In genomic region chr19:6791237-6791636, GRCh38 we compare ENCODE assay signal across 33 cellular contexts. TPM values are rescaled to one million over a fixed set of nuclear protein-coding genes. Genes with fewer than 3 reads are reported as not detected.
A peak's percentile ranks its signal among the peaks of the same experiment; 100 is the strongest.
DNase-seq lines count a peak whose midpoint lies in the region; ATAC-seq and TF ChIP-seq lines count a peak whose summit lies in the region.
"Had no signal": no experiment of that assay in that cellular context is flagged by ENCODE, and none has a peak within 500 bp of the region (broad histone marks: within the 10 kb centered on the region; RNA-seq: fewer than 3 reads in every experiment).

No MANE protein-coding gene starts in this region.

- H3K4me3 Mint-ChIP-seq in activated T-cell treated with anti-CD3 and anti-CD28 coated beads, Interleukin-2, amount 50 U/mL, for 24 hours, result no peak overlapping the region
- no peak overlapping the region for H3K4me3 Mint-ChIP-seq in activated T-cell treated with anti-CD3 and anti-CD28 coated beads, Interleukin-2, amount 50 U/mL, for 4 hours
- H3K4me3 Mint-ChIP-seq in CD8-positive, alpha-beta memory T cell, result peak overlapping the region in 1 of 7 donors; percentile 34
- no peak overlapping the region for H3K4me3 Mint-ChIP-seq in activated CD8-positive, alpha-beta T cell treated with anti-CD3 and anti-CD28 coated beads, Interleukin-2, amount 10 ng/mL, durations not matched to agents 7 days and 5 days
- peak overlapping the region in 7 of 10 donors; percentile 29 to 79 (median 65) for H3K4me3 Mint-ChIP-seq in naive thymus-derived CD8-positive, alpha-beta T cell
- H3K4me3 Mint-ChIP-seq: neural crest cell; T-helper 1 cell treated with Interleukin-12 subunit alpha and Interleukin-12 subunit beta and Interleukin-4 antibody, amounts not matched to agents 30 μg/mL and 1 μg/mL, for 36 hours had no signal

- peaks cover 13% of the 10 kb centered on the region for H3K36me3 ChIP-seq in CD8-positive, alpha-beta memory T cell (ENCODE audit: insufficient read depth, low read length)
- no peaks in the 10 kb centered on the region for H3K36me3 ChIP-seq in suprapubic skin
- H3K36me3 ChIP-seq: lower lobe of right lung, upper lobe of left lung had no signal

- no peaks in the 10 kb centered on the region for H3K9me3 ChIP-seq in CD8-positive, alpha-beta memory T cell (ENCODE audit: low read length)
- peaks cover 4% of the 10 kb centered on the region for H3K9me3 ChIP-seq in suprapubic skin
- H3K9me3 ChIP-seq: lower lobe of right lung had no signal

- DNase-seq in activated T-cell treated with anti-CD3 and anti-CD28 coated beads, Interleukin-2, amount 50 U/mL, for 24 hours, result no peak
- no peak for DNase-seq in activated T-cell treated with anti-CD3 and anti-CD28 coated beads, Interleukin-2, amount 50 U/mL, for 4 hours
- no peak for DNase-seq in CD8-positive, alpha-beta memory T cell
- no peak for DNase-seq in activated CD8-positive, alpha-beta T cell treated with anti-CD3 and anti-CD28 coated beads, Interleukin-2, amount 10 ng/mL, durations not matched to agents 7 days and 5 days
- DNase-seq in naive thymus-derived CD8-positive, alpha-beta T cell, result no peak
- DNase-seq in NCI-H524 (lab: John Stamatoyannopoulos, UW) (no peak), RPMI8226 (no peak), suprapubic skin (ENCODE audit: low spot score in 2 of 2) (no peak)
- DNase-seq: activated CD4-positive, alpha-beta T cell treated with anti-CD3 and anti-CD28 coated beads, Interleukin-2, amount 50 U/mL, for 1 hour; activated effector memory CD4-positive, alpha-beta T cell treated with anti-CD3 and anti-CD28 coated beads, Interleukin-2, amount 50 U/mL, for 16 hours; AML-193; amygdala; COR-L47; cortex of kidney; DMS53; foreskin fibroblast; GDM1; head of caudate nucleus; KBM-7; lower lobe of right lung; NCI-H1436 treated with DMSO at 0.1 percent for 48 hours; NCI-H446 treated with DMSO at 0.1 percent for 48 hours; small intestine; stimulated activated CD4-positive, alpha-beta T cell treated with anti-CD3 and anti-CD28 coated beads, Interleukin-1b, Interleukin-23, amount 100 ng/mL, for 48 hours; stimulated activated CD8-positive, alpha-beta memory T cell treated with anti-CD3 and anti-CD28 coated beads, Interleukin-4, amount 100 ng/mL, for 48 hours; upper lobe of left lung had no signal

- H3K27ac ChIP-seq in CD8-positive, alpha-beta memory T cell (ENCODE audit: low read depth, low read length), result no peak overlapping the region
- H3K27ac ChIP-seq in suprapubic skin, result no peak overlapping the region
- H3K27ac ChIP-seq: A549, lower lobe of right lung, parathyroid adenoma, SK-N-MC, upper lobe of left lung had no signal

- H3K27me3 ChIP-seq in CD8-positive, alpha-beta memory T cell (ENCODE audit: insufficient read depth, low read length, poor library complexity, severe bottlenecking), result no peaks in the 10 kb centered on the region
- H3K27me3 ChIP-seq in suprapubic skin, result no peaks in the 10 kb centered on the region
- H3K27me3 ChIP-seq: upper lobe of left lung had no signal

- H3K4me1 ChIP-seq in CD8-positive, alpha-beta memory T cell (ENCODE audit: insufficient read depth, low read length), result peaks cover 54% of the 10 kb centered on the region
- peaks cover 5% of the 10 kb centered on the region for H3K4me1 ChIP-seq in suprapubic skin
- H3K4me1 ChIP-seq: A549, lower lobe of right lung, parathyroid adenoma, upper lobe of left lung had no signal

- TF ChIP-seq EP300 in suprapubic skin (IDR thresholded peaks at IDR 0.05), result no peak

- H3K27ac Mint-ChIP-seq in activated T-cell treated with anti-CD3 and anti-CD28 coated beads, Interleukin-2, amount 50 U/mL, for 24 hours, result peak overlapping the region; percentile 55
- peak overlapping the region; percentile 15 to 95 (median 86) for H3K27ac Mint-ChIP-seq in CD8-positive, alpha-beta memory T cell
- peak overlapping the region; percentile 5 for H3K27ac Mint-ChIP-seq in activated CD8-positive, alpha-beta T cell treated with anti-CD3 and anti-CD28 coated beads, Interleukin-2, amount 10 ng/mL, durations not matched to agents 7 days and 5 days
- peak overlapping the region; percentile 64 to 91 (median 86) for H3K27ac Mint-ChIP-seq in naive thymus-derived CD8-positive, alpha-beta T cell

- no peak for TF ChIP-seq POLR2A in suprapubic skin (IDR thresholded peaks at IDR 0.05)

- 75% methylated on average over 6 of the region's 6 CpGs for WGBS in suprapubic skin

- peaks cover 66% of the 10 kb centered on the region for H3K4me1 Mint-ChIP-seq in activated T-cell treated with anti-CD3 and anti-CD28 coated beads, Interleukin-2, amount 50 U/mL, for 24 hours (ENCODE audit: low read depth)
- peaks cover 64% of the 10 kb centered on the region for H3K4me1 Mint-ChIP-seq in activated T-cell treated with anti-CD3 and anti-CD28 coated beads, Interleukin-2, amount 50 U/mL, for 4 hours (ENCODE audit: low read depth)
- peaks cover 48 to 77% (median 76%) of the 10 kb centered on the region in 3 donors for H3K4me1 Mint-ChIP-seq in CD8-positive, alpha-beta memory T cell
- H3K4me1 Mint-ChIP-seq in activated CD8-positive, alpha-beta T cell treated with anti-CD3 and anti-CD28 coated beads, Interleukin-2, amount 10 ng/mL, durations not matched to agents 7 days and 5 days (ENCODE audit: low read depth), result peaks cover 61% of the 10 kb centered on the region
- H3K4me1 Mint-ChIP-seq in naive thymus-derived CD8-positive, alpha-beta T cell, result peaks cover 44 to 84% (median 80%) of the 10 kb centered on the region in 4 donors
- H3K4me1 Mint-ChIP-seq: neural crest cell had no signal

- CTCF ChIA-PET in CD8-positive, alpha-beta memory T cell (lab: Charles Lee), result interaction anchor here (1.2 kb wide), 1 partner anchor 17 kb away, joined by 5 read pairs; no protein-coding TSS in a partner anchor
- CTCF ChIA-PET in activated CD8-positive, alpha-beta T cell treated with anti-CD3 and anti-CD28 coated beads, Interleukin-2, amount 10 ng/mL, durations not matched to agents 7 days and 5 days (lab: Charles Lee), result interaction anchor here (1.2 to 1.8 kb wide), 2 partner anchors 10 to 23 kb away, joined by 3 to 6 read pairs; no protein-coding TSS in a partner anchor

- POLR2A ChIA-PET in CD8-positive, alpha-beta memory T cell (lab: Charles Lee), result interaction anchor here (0.6 kb wide), 2 partner anchors 19 to 22 kb away, joined by 5 to 9 read pairs; partner anchors contain the start of gene VAV1
- POLR2A ChIA-PET in activated CD8-positive, alpha-beta T cell treated with anti-CD3 and anti-CD28 coated beads, Interleukin-2, amount 10 ng/mL, durations not matched to agents 7 days and 5 days (lab: Charles Lee), result interaction anchor here (0.6 to 3.7 kb wide), 4 partner anchors 9 to 761 kb away, joined by 3 to 14 read pairs (median 5); partner anchors contain the start of gene VAV1
- POLR2A ChIA-PET in naive thymus-derived CD8-positive, alpha-beta T cell (lab: Charles Lee), result interaction anchor here (0.7 to 4.1 kb wide), 4 partner anchors 10 to 16 kb away, joined by 3 to 24 read pairs (median 4); no protein-coding TSS in a partner anchor

- no peak for TF ChIP-seq CTCF in suprapubic skin (IDR thresholded peaks at IDR 0.05)

- no peak for ATAC-seq in activated T-cell treated with anti-CD3 and anti-CD28 coated beads, Interleukin-2, amount 50 U/mL, for 4 hours
- no peak for ATAC-seq in activated CD8-positive, alpha-beta T cell treated with anti-CD3 and anti-CD28 coated beads, Interleukin-2, amount 10 ng/mL, durations not matched to agents 7 days and 5 days
- no peak for ATAC-seq in naive thymus-derived CD8-positive, alpha-beta T cell
- ATAC-seq: A549, esophagus mucosa, HCT116, lower lobe of right lung had no signal

- no peak overlapping the region for H3K4me3 ChIP-seq in CD8-positive, alpha-beta memory T cell (ENCODE audit: low read length)
- no peak overlapping the region for H3K4me3 ChIP-seq in suprapubic skin
- H3K4me3 ChIP-seq: A549, lower lobe of right lung, upper lobe of left lung had no signal

- H3K9me3 Mint-ChIP-seq in activated T-cell treated with anti-CD3 and anti-CD28 coated beads, Interleukin-2, amount 50 U/mL, for 24 hours, result peaks cover 8% of the 10 kb centered on the region
- peaks cover 4% of the 10 kb centered on the region for H3K9me3 Mint-ChIP-seq in activated T-cell treated with anti-CD3 and anti-CD28 coated beads, Interleukin-2, amount 50 U/mL, for 4 hours
- H3K9me3 Mint-ChIP-seq in CD8-positive, alpha-beta memory T cell, result peaks cover 0 to 2% (median 0%) of the 10 kb centered on the region in 5 donors
- peaks cover 4% of the 10 kb centered on the region for H3K9me3 Mint-ChIP-seq in activated CD8-positive, alpha-beta T cell treated with anti-CD3 and anti-CD28 coated beads, Interleukin-2, amount 10 ng/mL, durations not matched to agents 7 days and 5 days (ENCODE audit: insufficient read depth)
- peaks cover 0 to 7% (median 0%) of the 10 kb centered on the region in 9 donors for H3K9me3 Mint-ChIP-seq in naive thymus-derived CD8-positive, alpha-beta T cell

- no peaks in the 10 kb centered on the region for H3K27me3 Mint-ChIP-seq in activated T-cell treated with anti-CD3 and anti-CD28 coated beads, Interleukin-2, amount 50 U/mL, for 24 hours
- H3K27me3 Mint-ChIP-seq in activated T-cell treated with anti-CD3 and anti-CD28 coated beads, Interleukin-2, amount 50 U/mL, for 4 hours (ENCODE audit: low read depth), result no peaks in the 10 kb centered on the region
- no peaks in the 10 kb centered on the region for H3K27me3 Mint-ChIP-seq in CD8-positive, alpha-beta memory T cell
- H3K27me3 Mint-ChIP-seq in activated CD8-positive, alpha-beta T cell treated with anti-CD3 and anti-CD28 coated beads, Interleukin-2, amount 10 ng/mL, durations not matched to agents 7 days and 5 days (ENCODE audit: low read depth), result no peaks in the 10 kb centered on the region
- H3K27me3 Mint-ChIP-seq in naive thymus-derived CD8-positive, alpha-beta T cell, result no peaks in the 10 kb centered on the region

- H3K36me3 Mint-ChIP-seq in activated T-cell treated with anti-CD3 and anti-CD28 coated beads, Interleukin-2, amount 50 U/mL, for 24 hours (ENCODE audit: low read depth), result peaks cover 69% of the 10 kb centered on the region
- peaks cover 32% of the 10 kb centered on the region for H3K36me3 Mint-ChIP-seq in activated T-cell treated with anti-CD3 and anti-CD28 coated beads, Interleukin-2, amount 50 U/mL, for 4 hours (ENCODE audit: insufficient read depth)
- H3K36me3 Mint-ChIP-seq in CD8-positive, alpha-beta memory T cell, result peaks cover 14 to 59% (median 26%) of the 10 kb centered on the region in 3 donors
- H3K36me3 Mint-ChIP-seq in activated CD8-positive, alpha-beta T cell treated with anti-CD3 and anti-CD28 coated beads, Interleukin-2, amount 10 ng/mL, durations not matched to agents 7 days and 5 days (ENCODE audit: low read depth), result peaks cover 76% of the 10 kb centered on the region
- peaks cover 10 to 55% (median 19%) of the 10 kb centered on the region in 3 donors for H3K36me3 Mint-ChIP-seq in naive thymus-derived CD8-positive, alpha-beta T cell

RNA-seq across cellular contexts. Expression of gene VAV1, which starts 18.7 kb away (rescaled TPM):
- total RNA-seq in activated T-cell treated with anti-CD3 and anti-CD28 coated beads, Interleukin-2, amount 50 U/mL, for 4 hours, result 10 to 100 TPM; 65.7 to 75.6 (median 70.7) TPM
- 10 to 100 TPM; 51.9 to 52.9 TPM for total RNA-seq in CD8-positive, alpha-beta memory T cell
- 28.4 TPM for polyA plus RNA-seq in CD8-positive, alpha-beta memory T cell
- total RNA-seq in activated CD8-positive, alpha-beta T cell treated with anti-CD3 and anti-CD28 coated beads, Interleukin-2, amount 10 ng/mL, durations not matched to agents 7 days and 5 days, result 100 to 1,000 TPM; 122 to 125 TPM
- 10 to 100 TPM; 79.5 to 85.0 TPM for total RNA-seq in naive thymus-derived CD8-positive, alpha-beta T cell
- polyA plus RNA-seq in naive thymus-derived CD8-positive, alpha-beta T cell, result 10 to 100 TPM; 18.7 to 27.9 (median 19.9) TPM
- 1 to 10 TPM; 1.1 to 3.1 (median 1.2) TPM for total RNA-seq in suprapubic skin
- total RNA-seq: neural crest cell had no signal

RNA-seq across cellular contexts. Expression of gene SH2D3A, which starts 24.0 kb away (rescaled TPM):
- total RNA-seq in activated T-cell treated with anti-CD3 and anti-CD28 coated beads, Interleukin-2, amount 50 U/mL, for 4 hours, result 10 to 100 TPM; 24.6 to 27.8 (median 27.4) TPM
- total RNA-seq in CD8-positive, alpha-beta memory T cell, result 10 to 100 TPM; 21.3 TPM
- 40.6 TPM for polyA plus RNA-seq in CD8-positive, alpha-beta memory T cell
- total RNA-seq in activated CD8-positive, alpha-beta T cell treated with anti-CD3 and anti-CD28 coated beads, Interleukin-2, amount 10 ng/mL, durations not matched to agents 7 days and 5 days, result 10 to 100 TPM; 28.2 to 28.5 TPM
- 10 to 100 TPM; 45.8 to 46.5 TPM for total RNA-seq in naive thymus-derived CD8-positive, alpha-beta T cell
- polyA plus RNA-seq in naive thymus-derived CD8-positive, alpha-beta T cell, result 10 to 100 TPM; 23.0 to 47.3 (median 35.7) TPM
- 10 to 100 TPM; 52.4 to 77.2 (median 66.8) TPM for total RNA-seq in suprapubic skin
- total RNA-seq: neural crest cell had no signal

RNA-seq across cellular contexts. Expression of gene TRIP10, which starts 51.8 kb away (rescaled TPM):
- total RNA-seq in activated T-cell treated with anti-CD3 and anti-CD28 coated beads, Interleukin-2, amount 50 U/mL, for 4 hours, result 10 to 100 TPM; 31.8 to 40.2 (median 37.4) TPM
- 10 to 100 TPM; 44.6 to 47.8 TPM for total RNA-seq in CD8-positive, alpha-beta memory T cell
- polyA plus RNA-seq in CD8-positive, alpha-beta memory T cell, result 2.0 TPM
- 10 to 100 TPM; 13.9 to 15.2 TPM for total RNA-seq in activated CD8-positive, alpha-beta T cell treated with anti-CD3 and anti-CD28 coated beads, Interleukin-2, amount 10 ng/mL, durations not matched to agents 7 days and 5 days
- total RNA-seq in naive thymus-derived CD8-positive, alpha-beta T cell, result 1 to 10 TPM; 4.5 to 5.3 TPM
- 1 to 10 TPM in 1 of 3 donors, under 1 TPM in 2; 0.64 to 1.0 (median 0.97) TPM for polyA plus RNA-seq in naive thymus-derived CD8-positive, alpha-beta T cell
- 10 to 100 TPM; 25.5 to 80.7 (median 40.5) TPM for total RNA-seq in suprapubic skin

RNA-seq across cellular contexts. Expression of gene GPR108, which starts 53.9 kb away (rescaled TPM):
- total RNA-seq in activated T-cell treated with anti-CD3 and anti-CD28 coated beads, Interleukin-2, amount 50 U/mL, for 4 hours, result 10 to 100 TPM; 60.4 to 86.3 (median 78.6) TPM
- total RNA-seq in CD8-positive, alpha-beta memory T cell, result 10 to 100 TPM; 72.0 to 74.0 TPM
- polyA plus RNA-seq in CD8-positive, alpha-beta memory T cell, result 108 TPM
- total RNA-seq in activated CD8-positive, alpha-beta T cell treated with anti-CD3 and anti-CD28 coated beads, Interleukin-2, amount 10 ng/mL, durations not matched to agents 7 days and 5 days, result 10 to 100 TPM; 76.7 to 85.6 TPM
- total RNA-seq in naive thymus-derived CD8-positive, alpha-beta T cell, result 10 to 100 TPM; 56.8 to 58.3 TPM
- polyA plus RNA-seq in naive thymus-derived CD8-positive, alpha-beta T cell, result 10 to 100 TPM; 51.0 to 77.1 (median 58.0) TPM
- 10 to 100 TPM; 52.9 to 72.7 (median 60.7) TPM for total RNA-seq in suprapubic skin

Comparison
In these comparisons a context has a peak if more than half of its experiments do, and no peak if none do; other contexts are left out.
1. H3K27ac Mint-ChIP-seq: peak in every context shown above with its lines; median percentile 86 in naive thymus-derived CD8-positive, alpha-beta T cell; 86 in CD8-positive, alpha-beta memory T cell; 55 in activated T-cell treated with anti-CD3 and anti-CD28 coated beads, Interleukin-2, amount 50 U/mL, for 24 hours; 5 in activated CD8-positive, alpha-beta T cell treated with anti-CD3 and anti-CD28 coated beads, Interleukin-2, amount 10 ng/mL, durations not matched to agents 7 days and 5 days.
2. H3K4me3 Mint-ChIP-seq: peak in naive thymus-derived CD8-positive, alpha-beta T cell (7 of 10); none in activated T-cell treated with anti-CD3 and anti-CD28 coated beads, Interleukin-2, amount 50 U/mL, for 24 hours (single experiment), activated T-cell treated with anti-CD3 and anti-CD28 coated beads, Interleukin-2, amount 50 U/mL, for 4 hours (single experiment) and activated CD8-positive, alpha-beta T cell treated with anti-CD3 and anti-CD28 coated beads, Interleukin-2, amount 10 ng/mL, durations not matched to agents 7 days and 5 days (single experiment).
3. RNA of gene VAV1, which starts 18.7 kb away (total RNA-seq): 122 to 125 TPM in activated CD8-positive, alpha-beta T cell treated with anti-CD3 and anti-CD28 coated beads, Interleukin-2, amount 10 ng/mL, durations not matched to agents 7 days and 5 days, 79.5 to 85.0 TPM in naive thymus-derived CD8-positive, alpha-beta T cell, 65.7 to 75.6 TPM in activated T-cell treated with anti-CD3 and anti-CD28 coated beads, Interleukin-2, amount 50 U/mL, for 4 hours and 51.9 to 52.9 TPM in CD8-positive, alpha-beta memory T cell; 1.1 to 3.1 TPM in suprapubic skin; every median in the first group is over 10 times any median in the second.